ENCODE assay signal across 15 cellular contexts in genomic region chr6:88785478-88785877, GRCh38.
"Had no signal": no experiment of that assay in that cellular context is flagged by ENCODE, and none has a peak within 500 bp of the region (broad histone marks: within the 10 kb centered on the region; RNA-seq: fewer than 3 reads in every experiment).

No MANE protein-coding gene starts in this region.

- DNase-seq: activated B cell treated with CpG ODN at 0.5 μM for 24 hours; activated CD4-positive, alpha-beta T cell treated with anti-CD3 and anti-CD28 coated beads, Interleukin-2, amount 50 U/mL, for 1 hour; activated naive CD4-positive, alpha-beta T cell treated with anti-CD3 and anti-CD28 coated beads, Interleukin-2, amount 50 U/mL, for 16 hours; activated T-cell treated with anti-CD3 and anti-CD28 coated beads for 4 hours; amniotic stem cell; brain microvascular endothelial cell; heart right ventricle; left ventricle myocardium superior; stimulated activated CD4-positive, alpha-beta T cell treated with anti-CD3 and anti-CD28 coated beads, Interleukin-4, amount 100 ng/mL, for 4 hours; stomach; thyroid gland had no signal

- H3K9me3 Mint-ChIP-seq: activated B cell treated with CpG ODN at 0.5 μM for 24 hours; T-helper 1 cell treated with Interleukin-12 subunit alpha and Interleukin-12 subunit beta and Interleukin-4 antibody, amounts not matched to agents 30 μg/mL and 1 μg/mL, for 36 hours had no signal

- H3K27me3 Mint-ChIP-seq: activated B cell treated with CpG ODN at 0.5 μM for 24 hours had no signal

- H3K36me3 ChIP-seq: brain microvascular endothelial cell, heart right ventricle, thyroid gland had no signal

- H2AFZ ChIP-seq: parathyroid adenoma had no signal

- H3K9ac ChIP-seq: parathyroid adenoma had no signal

- H3K4me3 Mint-ChIP-seq: activated B cell treated with CpG ODN at 0.5 μM for 24 hours; T-helper 1 cell treated with Interleukin-12 subunit alpha and Interleukin-12 subunit beta and Interleukin-4 antibody, amounts not matched to agents 30 μg/mL and 1 μg/mL, for 36 hours had no signal

- H3K9me3 ChIP-seq: heart right ventricle, stomach, thyroid gland had no signal

- H3K4me3 ChIP-seq: heart right ventricle, stomach, thyroid gland had no signal

- H3K4me1 ChIP-seq: heart right ventricle, parathyroid adenoma, stomach, thyroid gland had no signal

- H3K27ac ChIP-seq: brain microvascular endothelial cell, heart right ventricle, parathyroid adenoma, stomach, thyroid gland had no signal

- H3K79me2 ChIP-seq: parathyroid adenoma had no signal

- H3K27me3 ChIP-seq: brain microvascular endothelial cell, heart right ventricle, stomach, thyroid gland had no signal

- H3K27ac Mint-ChIP-seq: activated B cell treated with CpG ODN at 0.5 μM for 24 hours; T-helper 1 cell treated with Interleukin-12 subunit alpha and Interleukin-12 subunit beta and Interleukin-4 antibody, amounts not matched to agents 30 μg/mL and 1 μg/mL, for 36 hours had no signal

- FAIRE-seq: keratinocyte, urothelium cell line had no signal
